Comparison of ENCODE assay signal across 21 cellular contexts in genomic region chr17:61414936-61415251, GRCh38. TPM values are rescaled to one million over a fixed set of nuclear protein-coding genes. Genes with fewer than 3 reads are reported as not detected.
DNase-seq lines count a peak whose midpoint lies in the region; ATAC-seq, FAIRE-seq and TF ChIP-seq lines count a peak whose summit lies in the region.
"Had no signal": no experiment of that assay in that cellular context is flagged by ENCODE, and none has a peak within 500 bp of the region (broad histone marks: within the 10 kb centered on the region; RNA-seq: fewer than 3 reads in every experiment).

No MANE protein-coding gene starts in this region.

- no peak overlapping the region for H3K4me3 ChIP-seq in HepG2 (replicated peaks in 1 of 3; ENCODE audit: insufficient read depth in 1 of 3, low read depth in 2 of 3, low read length in 3 of 3)
- H3K4me3 ChIP-seq in right lobe of liver = no peak overlapping the region
- no peak overlapping the region for H3K4me3 ChIP-seq in esophagus muscularis mucosa
- H3K4me3 ChIP-seq: Peyer's patch had no signal

- no peak for FAIRE-seq in HepG2 (lab: Jason Lieb, UNC)
- FAIRE-seq: GM12891, GM19239 had no signal

- no peak for ATAC-seq in HepG2
- no peak for ATAC-seq in right lobe of liver
- no peak for ATAC-seq in HG03025 (IDR thresholded peaks at IDR 0.05; ENCODE audit: low FRiP score, unreplicated experiment)
- ATAC-seq in T-helper 17 cell = no peak

- H3K9ac ChIP-seq in HepG2 (ENCODE audit: insufficient read depth, low read depth, low read length) = no peak overlapping the region
- H3K9ac ChIP-seq: KMS-11 had no signal

- H3K27me3 ChIP-seq in HepG2 (ENCODE audit: control insufficient read depth in 1 of 2, insufficient read depth in 2 of 2, low read length in 2 of 2) (no peaks in the 10 kb centered on the region), right lobe of liver (no peaks in the 10 kb centered on the region), esophagus muscularis mucosa (peaks cover 0 to 17% (median 0%) of the 10 kb centered on the region in 4 donors)

- no TSS peak for BruUV-seq in HepG2 (replicated peaks; lab: Mats Ljungman, UMichigan)

- H3K4me1 ChIP-seq in HepG2 (ENCODE audit: insufficient read depth, low read length) = peaks cover 64% of the 10 kb centered on the region
- peaks cover 0 to 26% (median 2%) of the 10 kb centered on the region in 4 donors for H3K4me1 ChIP-seq in right lobe of liver
- H3K4me1 ChIP-seq in esophagus muscularis mucosa = peaks cover 42 to 74% (median 63%) of the 10 kb centered on the region in 4 donors

- H4K20me1 ChIP-seq in HepG2 (ENCODE audit: insufficient read depth, low read length) = no peaks in the 10 kb centered on the region

- H3K4me1 Mint-ChIP-seq in osteocyte (ENCODE audit: unreplicated experiment) = peaks cover 28% of the 10 kb centered on the region
- peaks cover 9% of the 10 kb centered on the region for H3K4me1 Mint-ChIP-seq in T-helper 17 cell

- DNase-seq in HepG2 (ENCODE audit: low spot score) (no peak), right lobe of liver (no peak), esophagus muscularis mucosa (ENCODE audit: extremely low spot score) (peak; percentile 70), osteocyte (ENCODE audit: extremely low spot score, unreplicated experiment) (peak; percentile 69), AG08395 (ENCODE audit: low spot score) (no peak), T-helper 17 cell (no peak)
- DNase-seq in activated T-cell treated with anti-CD3 and anti-CD28 coated beads, Interleukin-2, amount 50 U/mL, for 48 hours = no peak
- DNase-seq: AML-193, NCI-H1092, NCI-H187, NCI-H2171, NCI-H446 treated with DMSO at 0.1 percent for 48 hours, NCI-H82 had no signal

- CTCF ChIA-PET in HepG2 (lab: Yijun Ruan, JAX; ENCODE audit: low intra/inter-chr PET ratio, low total read pairs) = interaction anchor here (1.0 kb wide), 1 partner anchor 135 kb away, joined by 3 read pairs; no protein-coding TSS in a partner anchor

- H3K27ac ChIP-seq in HepG2 (ENCODE audit: extremely low read length, insufficient read depth, low read length) = no peak overlapping the region
- H3K27ac ChIP-seq in right lobe of liver = no peak overlapping the region
- peak overlapping the region; percentile 4 to 93 (median 56) for H3K27ac ChIP-seq in esophagus muscularis mucosa (replicated peaks in 1 of 4)
- H3K27ac ChIP-seq: HL-60, KMS-11, Peyer's patch had no signal

- H3K27me3 Mint-ChIP-seq in osteocyte (ENCODE audit: unreplicated experiment) (peaks cover 7% of the 10 kb centered on the region), T-helper 17 cell (peaks cover 29% of the 10 kb centered on the region)

- POLR2A ChIA-PET in HepG2 (lab: Yijun Ruan, JAX) = interaction anchor here (0.6 to 1.1 kb wide), 2 partner anchors 15 to 1427 kb away, joined by 3 to 6 read pairs; partner anchors contain the start of gene TBX2

- H3K36me3 ChIP-seq in HepG2 (replicated peaks in 1 of 2; ENCODE audit: control insufficient read depth in 1 of 2, insufficient read depth in 2 of 2, low read length in 2 of 2) (no peaks in the 10 kb centered on the region), right lobe of liver (no peaks in the 10 kb centered on the region), esophagus muscularis mucosa (no peaks in the 10 kb centered on the region)
- H3K36me3 ChIP-seq: Peyer's patch had no signal

- H3K36me3 Mint-ChIP-seq in osteocyte (ENCODE audit: unreplicated experiment) = no peaks in the 10 kb centered on the region
- no peaks in the 10 kb centered on the region for H3K36me3 Mint-ChIP-seq in T-helper 17 cell (ENCODE audit: low read depth)

- no peak for TF ChIP-seq CTCF in HepG2 (CRISPR knock-in tag; IDR thresholded peaks at IDR 0.05)
- TF ChIP-seq CTCF in right lobe of liver (IDR thresholded peaks at IDR 0.05) = no peak
- TF ChIP-seq CTCF in esophagus muscularis mucosa (IDR thresholded peaks at IDR 0.05) = no peak
- TF ChIP-seq CTCF in osteocyte (IDR thresholded peaks at IDR 0.05) = no peak

- WGBS in HepG2 (ENCODE audit: low lambda C conversion rate) = 59% methylated on average over 5 of the region's 5 CpGs
- WGBS in right lobe of liver (ENCODE audit: insufficient coverage, low coverage, low lambda C conversion rate, missing lambda C conversion rate) = 18% methylated on average over 2 of the region's 5 CpGs
- WGBS in esophagus muscularis mucosa = 93% methylated on average over 5 of the region's 5 CpGs

- no peaks in the 10 kb centered on the region for H3K9me3 Mint-ChIP-seq in osteocyte (ENCODE audit: unreplicated experiment)

- no peak overlapping the region for H2AFZ ChIP-seq in HepG2 (ENCODE audit: low read length)

- H3K4me2 ChIP-seq in HepG2 (ENCODE audit: low read depth, low read length) = peak overlapping the region; percentile 91
- H3K4me2 ChIP-seq: KMS-11 had no signal

- in situ Hi-C loops in HepG2 (cut with HindIII; ENCODE audit: extremely low pct_ligation_motif_present, low pct_unique_long_range_greater_than_20kb) = loop anchor here (5.0 to 10.0 kb wide), 3 partner anchors 77 to 420 kb away; no protein-coding TSS in a partner anchor

- TF ChIP-seq POLR2A in HepG2 (IDR thresholded peaks at IDR 0.05; ENCODE audit: insufficient read depth in 1 of 2, low read depth in 2 of 2, low read length in 2 of 2) (no peak), right lobe of liver (IDR thresholded peaks at IDR 0.05) (no peak), esophagus muscularis mucosa (IDR thresholded peaks at IDR 0.05; ENCODE audit: low read depth) (no peak)

- H3K27ac Mint-ChIP-seq in osteocyte (ENCODE audit: unreplicated experiment) (no peak overlapping the region), T-helper 17 cell (no peak overlapping the region)

- no peaks in the 10 kb centered on the region for H3K79me2 ChIP-seq in HepG2 (ENCODE audit: insufficient read depth, low read length)

- H3K4me3 Mint-ChIP-seq in osteocyte (ENCODE audit: unreplicated experiment) (no peak overlapping the region), T-helper 17 cell (no peak overlapping the region)

- H3K9me3 ChIP-seq in HepG2 (ENCODE audit: low read length) (no peaks in the 10 kb centered on the region), right lobe of liver (no peaks in the 10 kb centered on the region), esophagus muscularis mucosa (no peaks in the 10 kb centered on the region), T-helper 17 cell (ENCODE audit: control insufficient read depth, low read length, poor library complexity, severe bottlenecking) (no peaks in the 10 kb centered on the region)
- H3K9me3 ChIP-seq: Peyer's patch had no signal

- no peak for TF ChIP-seq RAD21 in HepG2 (CRISPR knock-in tag; IDR thresholded peaks at IDR 0.05)

- intact Hi-C loops in HepG2 (cut with micrococcal nuclease; ENCODE audit: unreplicated experiment) (loop anchor here (5.0 kb wide), 1 partner anchor 422 kb away; no protein-coding TSS in a partner anchor), right lobe of liver (cut with DNase I) (loop anchor here (5.0 to 10.0 kb wide), 3 partner anchors 137 to 420 kb away; no protein-coding TSS in a partner anchor), esophagus muscularis mucosa (cut with DNase I) (loop anchor here (5.0 to 10.0 kb wide), 4 partner anchors 422 to 690 kb away; partner anchors contain the start of genes BRIP1 and MED13)

- no peak for TF ChIP-seq EP300 in HepG2 (IDR thresholded peaks at IDR 0.05; ENCODE audit: low read depth in 2 of 2, low read length in 2 of 2)
- TF ChIP-seq EP300 in HepG2 (CRISPR knock-in tag; IDR thresholded peaks at IDR 0.05; ENCODE audit: borderline replicate concordance) = no peak
- TF ChIP-seq EP300 in esophagus muscularis mucosa (IDR thresholded peaks at IDR 0.05) = no peak

RNA-seq across cellular contexts. Expression of gene TBX2, which starts 15.3 kb away (rescaled TPM):
- total RNA-seq in HepG2 (2016; rRNA removed; fragmentation: Illumina TruSeq; extraction: Trizol) (10.2 and 15.3 TPM in 2 replicates), right lobe of liver (1 to 10 TPM; 1.9 to 4.4 (median 2.7) TPM), esophagus muscularis mucosa (10 to 100 TPM; 17.9 to 42.6 (median 31.3) TPM), osteocyte (24.6 and 25.9 TPM in 2 replicates), T-helper 17 cell (under 1 TPM in 1 of 2 donors, not detected in 1; 0.50 TPM)
- total RNA-seq in HepG2 (2016; cell fraction: cytosol; rRNA removed; fragmentation: Illumina TruSeq; extraction: Trizol; ENCODE audit: low read depth) = 3.7 TPM in 2 replicates
- total RNA-seq in HepG2 (2016; cell fraction: insoluble cytoplasmic fraction; rRNA removed; fragmentation: Illumina TruSeq; extraction: Trizol) = 8.3 and 14.7 TPM in 2 replicates
- total RNA-seq in HepG2 (2016; cell fraction: membrane; rRNA removed; fragmentation: Illumina TruSeq; extraction: Trizol) = 9.6 and 10.4 TPM in 2 replicates
- 10.9 and 12.4 TPM in 2 replicates for total RNA-seq in HepG2 (2016; cell fraction: nucleus; rRNA removed; fragmentation: Illumina TruSeq; extraction: Trizol)
- 2.8 and 3.0 TPM in 2 replicates for polyA plus RNA-seq in HepG2 (2011; rRNA removed)
- 1.9 and 3.7 TPM in 2 replicates for polyA plus RNA-seq in HepG2 (2011; cell fraction: cytosol; rRNA removed)
- polyA plus RNA-seq in HepG2 (2011; cell fraction: nucleus; rRNA removed) = 9.5 and 10.4 TPM in 2 replicates
- 1.0 and 1.6 TPM in 2 replicates for polyA plus RNA-seq in HepG2 (2012)
- polyA plus RNA-seq in HepG2 (2016; cell fraction: cytosol; fragmentation: Illumina TruSeq; extraction: Trizol; ENCODE audit: low read depth) = 2.8 and 3.6 TPM in 2 replicates
- polyA plus RNA-seq in HepG2 (2016; cell fraction: insoluble cytoplasmic fraction; fragmentation: Illumina TruSeq; extraction: Trizol; ENCODE audit: low read depth) = 13.1 and 15.6 TPM in 2 replicates
- polyA plus RNA-seq in HepG2 (2016; cell fraction: membrane; fragmentation: Illumina TruSeq; extraction: Trizol; ENCODE audit: low read depth) = 8.1 and 8.9 TPM in 2 replicates
- 26.2 and 30.9 TPM in 2 replicates for polyA plus RNA-seq in HepG2 (2016; cell fraction: nucleus; fragmentation: Illumina TruSeq; extraction: Trizol; ENCODE audit: insufficient read depth, low read depth)
- polyA minus RNA-seq in HepG2 (2011; rRNA and poly(A)+ RNA removed; ENCODE audit: low replicate concordance) = 3.0 and 6.9 TPM in 2 replicates
- polyA minus RNA-seq in HepG2 (2011; cell fraction: cytosol; rRNA and poly(A)+ RNA removed) = 1.5 and 2.4 TPM in 2 replicates
- 4.9 and 5.3 TPM in 2 replicates for polyA minus RNA-seq in HepG2 (2011; cell fraction: nucleus; rRNA and poly(A)+ RNA removed)
- total RNA-seq: A673 had no signal

RNA-seq across cellular contexts. Expression of gene TBX4, which starts 37.3 kb away (rescaled TPM):
- total RNA-seq in HepG2 (2016; rRNA removed; fragmentation: Illumina TruSeq; extraction: Trizol) (0.86 and 1.1 TPM in 2 replicates), right lobe of liver (not detected), esophagus muscularis mucosa (not detected), osteocyte (not detected in 2 replicates), T-helper 17 cell (not detected)
- total RNA-seq in HepG2 (2016; cell fraction: cytosol; rRNA removed; fragmentation: Illumina TruSeq; extraction: Trizol; ENCODE audit: low read depth) = 0.10 and 0.35 TPM in 2 replicates
- 0.92 and 1.3 TPM in 2 replicates for total RNA-seq in HepG2 (2016; cell fraction: insoluble cytoplasmic fraction; rRNA removed; fragmentation: Illumina TruSeq; extraction: Trizol)
- total RNA-seq in HepG2 (2016; cell fraction: membrane; rRNA removed; fragmentation: Illumina TruSeq; extraction: Trizol) = 1.1 and 1.5 TPM in 2 replicates
- 1.1 and 1.3 TPM in 2 replicates for total RNA-seq in HepG2 (2016; cell fraction: nucleus; rRNA removed; fragmentation: Illumina TruSeq; extraction: Trizol)
- polyA plus RNA-seq in HepG2 (2011; rRNA removed) = 0.11 and 0.17 TPM in 2 replicates
- 0.05 and 0.09 TPM in 2 replicates for polyA plus RNA-seq in HepG2 (2011; cell fraction: cytosol; rRNA removed)
- 0.29 and 0.48 TPM in 2 replicates for polyA plus RNA-seq in HepG2 (2011; cell fraction: nucleus; rRNA removed)
- 0.15 and 0.40 TPM in 2 replicates for polyA plus RNA-seq in HepG2 (2012)
- 0.14 and 0.16 TPM in 2 replicates for polyA plus RNA-seq in HepG2 (2016; cell fraction: cytosol; fragmentation: Illumina TruSeq; extraction: Trizol; ENCODE audit: low read depth)
- 1.2 and 1.7 TPM in 2 replicates for polyA plus RNA-seq in HepG2 (2016; cell fraction: insoluble cytoplasmic fraction; fragmentation: Illumina TruSeq; extraction: Trizol; ENCODE audit: low read depth)
- polyA plus RNA-seq in HepG2 (2016; cell fraction: membrane; fragmentation: Illumina TruSeq; extraction: Trizol; ENCODE audit: low read depth) = 0.49 and 0.62 TPM in 2 replicates
- 1.8 and 2.4 TPM in 2 replicates for polyA plus RNA-seq in HepG2 (2016; cell fraction: nucleus; fragmentation: Illumina TruSeq; extraction: Trizol; ENCODE audit: insufficient read depth, low read depth)
- not detected in 2 replicates for polyA minus RNA-seq in HepG2 (2011; rRNA and poly(A)+ RNA removed; ENCODE audit: low replicate concordance)
- not detected in 2 replicates for polyA minus RNA-seq in HepG2 (2011; cell fraction: cytosol; rRNA and poly(A)+ RNA removed)
- polyA minus RNA-seq in HepG2 (2011; cell fraction: nucleus; rRNA and poly(A)+ RNA removed) = not detected in 2 replicates
- total RNA-seq: A673, MCF 10A, Peyer's patch had no signal

Comparison
In these comparisons a context has a peak if more than half of its experiments do, and no peak if none do; other contexts are left out.
1. DNase-seq: peak in esophagus muscularis mucosa (single experiment) and osteocyte (single experiment); none in HepG2 (single experiment), right lobe of liver (0 of 3), AG08395 (single experiment), activated T-cell treated with anti-CD3 and anti-CD28 coated beads, Interleukin-2, amount 50 U/mL, for 48 hours (0 of 2) and T-helper 17 cell (0 of 3).
2. H3K27ac ChIP-seq: peak in esophagus muscularis mucosa (4 of 4); none in HepG2 (single experiment) and right lobe of liver (0 of 3).